ENCODE assay signal across 21 cellular contexts in the genomic region with DNA sequence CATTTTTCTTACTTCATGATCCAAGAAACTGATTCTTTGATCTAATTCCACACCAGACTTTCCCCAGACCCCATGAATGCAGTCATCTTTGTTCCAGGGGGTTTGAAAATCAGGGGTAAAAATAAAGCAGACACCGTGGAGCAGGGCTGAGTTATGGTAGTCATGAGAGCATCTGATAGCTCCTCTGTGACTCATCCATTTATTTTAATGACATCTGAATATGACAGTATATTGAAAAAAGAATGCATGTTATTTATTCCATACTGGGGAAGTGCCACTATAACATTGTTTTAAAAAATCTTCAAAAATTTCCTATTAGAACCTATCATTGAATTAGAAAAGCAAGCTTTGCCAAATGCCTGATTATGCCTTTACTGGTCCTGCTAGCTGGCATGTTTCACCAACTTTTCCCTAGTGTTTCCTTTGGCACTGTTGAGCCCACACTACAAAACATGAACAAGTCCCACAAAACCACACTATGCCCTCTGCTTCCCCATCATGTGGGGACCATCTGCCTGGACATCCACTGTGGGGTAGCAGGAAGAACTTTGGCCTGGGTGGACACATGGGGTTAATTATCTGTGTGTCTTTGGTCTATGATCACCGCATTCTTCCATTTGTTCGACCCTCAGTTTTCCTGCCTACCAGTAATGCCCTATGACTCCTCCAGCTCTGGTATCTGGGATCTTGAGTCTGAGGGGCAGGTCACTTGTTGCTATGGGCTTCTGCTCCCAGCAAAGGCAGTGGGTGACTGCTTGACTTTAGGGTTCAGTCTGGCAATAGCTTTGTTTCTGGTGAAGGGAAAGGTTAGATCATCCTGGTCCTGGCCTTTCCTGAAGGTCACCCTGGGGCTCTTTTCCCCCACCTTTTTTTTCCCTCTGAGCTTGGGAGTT.
"Had no signal": no experiment of that assay in that cellular context is flagged by ENCODE, and none has a peak within 500 bp of the region (broad histone marks: within the 10 kb centered on the region; RNA-seq: fewer than 3 reads in every experiment).

No MANE protein-coding gene starts in this region.

- H3K4me3 ChIP-seq: breast epithelium had no signal

- H3K4me1 Mint-ChIP-seq: T-cell had no signal

- FAIRE-seq: RCC 7860, TTC549 had no signal

- H3K4me3 Mint-ChIP-seq: activated CD8-positive, alpha-beta T cell treated with anti-CD3 and anti-CD28 coated beads for 36 hours; T-cell had no signal

- H3K36me3 Mint-ChIP-seq: T-cell had no signal

- H3K27ac ChIP-seq: breast epithelium, VCaP had no signal

- ATAC-seq: activated CD8-positive, alpha-beta T cell treated with anti-CD3 and anti-CD28 coated beads for 36 hours; T-cell had no signal

- H3K36me3 ChIP-seq: breast epithelium had no signal

- H3K9me3 Mint-ChIP-seq: activated CD8-positive, alpha-beta T cell treated with anti-CD3 and anti-CD28 coated beads for 36 hours; T-cell had no signal

- H3K27me3 ChIP-seq: breast epithelium had no signal

- H3K9me3 ChIP-seq: breast epithelium had no signal

- DNase-seq: activated CD4-positive, alpha-beta T cell treated with anti-CD3 and anti-CD28 coated beads for 4 hours; activated CD8-positive, alpha-beta memory T cell treated with anti-CD3 and anti-CD28 coated beads, Interleukin-2, amount 50 U/mL, for 48 hours; activated CD8-positive, alpha-beta T cell treated with anti-CD3 and anti-CD28 coated beads for 36 hours; activated naive CD4-positive, alpha-beta T cell treated with anti-CD3 and anti-CD28 coated beads, Interleukin-2, amount 50 U/mL, for 16 hours; activated T-cell treated with anti-CD3 and anti-CD28 coated beads, Interleukin-2, amount 50 U/mL, for 1 hour; aorta; caudate nucleus; MM.1S; NCI-H1105 treated with DMSO at 0.1 percent for 48 hours; NCI-H1436 treated with DMSO at 0.1 percent for 48 hours; NCI-H187; NCI-H2081; NCI-H524; SHP77 treated with DMSO at 0.1 percent for 48 hours; T-cell; T-helper 2 cell; T1000 had no signal

- H3K27ac Mint-ChIP-seq: activated CD8-positive, alpha-beta T cell treated with anti-CD3 and anti-CD28 coated beads for 36 hours; T-cell had no signal
